In genomic region chr17:4436846-4437245, GRCh38 we compare ENCODE assay signal across 18 cellular contexts. TPM values are rescaled to one million over a fixed set of nuclear protein-coding genes. Genes with fewer than 3 reads are reported as not detected.
DNase-seq lines count a peak whose midpoint lies in the region; ATAC-seq, FAIRE-seq and TF ChIP-seq lines count a peak whose summit lies in the region.
"Had no signal": no experiment of that assay in that cellular context is flagged by ENCODE, and none has a peak within 500 bp of the region (broad histone marks: within the 10 kb centered on the region; RNA-seq: fewer than 3 reads in every experiment).

No MANE protein-coding gene starts in this region.

- DNase-seq in stimulated activated naive CD8-positive, alpha-beta T cell treated with anti-CD3 and anti-CD28 coated beads, Interleukin-15, amount 100 ng/mL, for 72 hours, result no peak
- no peak for DNase-seq in stimulated activated naive CD8-positive, alpha-beta T cell treated with anti-CD3 and anti-CD28 coated beads, Interleukin-15, Interleukin-2, amounts not matched to agents 100 U/mL and 50 U/mL, for 24 hours
- DNase-seq in OCI-M1 (lab: John Stamatoyannopoulos, UW), result peak; percentile 7
- no peak for DNase-seq in GM12878 (ENCODE audit: low read depth, low spot score)
- no peak for DNase-seq in upper lobe of right lung
- DNase-seq in NCI-H748 (lab: John Stamatoyannopoulos, UW; ENCODE audit: unreplicated experiment), result no peak
- no peak for DNase-seq in NCI-H748 treated with DMSO at 0.1 percent for 48 hours (lab: John Stamatoyannopoulos, UW)
- DNase-seq in inferior parietal cortex (ENCODE audit: extremely low spot score), result no peak
- DNase-seq: ACHN; left lung; NCI-H2029; NCI-H69; retina; Right ventricle myocardium superior; stimulated activated CD4-positive, alpha-beta T cell treated with anti-CD3 and anti-CD28 coated beads, Interleukin-1b, Interleukin-23, amount 100 ng/mL, for 48 hours; transverse colon had no signal

- H2AFZ ChIP-seq in GM12878 (ENCODE audit: control insufficient read depth, low read depth, low read length), result no peak overlapping the region

- H3K4me1 Mint-ChIP-seq in stimulated activated naive CD8-positive, alpha-beta T cell treated with anti-CD3 and anti-CD28 coated beads, Interleukin-15, amount 100 ng/mL, for 72 hours, result peaks cover 53% of the 10 kb centered on the region

- H3K4me3 Mint-ChIP-seq in stimulated activated naive CD8-positive, alpha-beta T cell treated with anti-CD3 and anti-CD28 coated beads, Interleukin-15, amount 100 ng/mL, for 72 hours, result peak overlapping the region; percentile 70 to 78
- H3K4me3 Mint-ChIP-seq: nephron had no signal

- H4K20me1 ChIP-seq in GM12878 (ENCODE audit: control insufficient read depth, insufficient read depth), result no peaks in the 10 kb centered on the region

- no peak overlapping the region for H3K4me2 ChIP-seq in GM12878 (ENCODE audit: control insufficient read depth, insufficient read depth)

- H3K27ac Mint-ChIP-seq in stimulated activated naive CD8-positive, alpha-beta T cell treated with anti-CD3 and anti-CD28 coated beads, Interleukin-15, amount 100 ng/mL, for 72 hours, result peak overlapping the region in 1 of 2 donors; percentile 35
- H3K27ac Mint-ChIP-seq: nephron had no signal

- BruUV-seq in GM12878 (replicated peaks; lab: Mats Ljungman, UMichigan), result no TSS peak

- RAD21 ChIA-PET in GM12878 (lab: Charles Lee; ENCODE audit: unreplicated experiment), result interaction anchor here (0.5 to 1.0 kb wide), 2 partner anchors 16 to 527 kb away, joined by 3 to 4 read pairs; no protein-coding TSS in a partner anchor

- no peaks in the 10 kb centered on the region for H3K27me3 Mint-ChIP-seq in stimulated activated naive CD8-positive, alpha-beta T cell treated with anti-CD3 and anti-CD28 coated beads, Interleukin-15, amount 100 ng/mL, for 72 hours

- H3K79me2 ChIP-seq in GM12878 (ENCODE audit: control insufficient read depth, insufficient read depth, low read length), result no peaks in the 10 kb centered on the region

- POLR2A ChIA-PET in GM12878 (lab: Charles Lee), result no interaction called here

- no peaks in the 10 kb centered on the region for H3K36me3 ChIP-seq in GM12878 (ENCODE audit: control insufficient read depth in 2 of 2, insufficient read depth in 2 of 2, low read length in 1 of 2)
- no peaks in the 10 kb centered on the region for H3K36me3 ChIP-seq in upper lobe of right lung
- H3K36me3 ChIP-seq: left lung, transverse colon had no signal

- TF ChIP-seq POLR2A in GM12878 (IDR thresholded peaks at IDR 0.05; ENCODE audit: low read depth, low read length), result no peak

- 71% methylated on average over 7 of the region's 7 CpGs for WGBS in GM12878 (ENCODE audit: insufficient coverage, insufficient replicate concordance, low lambda C conversion rate, missing lambda C conversion rate)

- H3K27ac ChIP-seq in GM12878 (ENCODE audit: control insufficient read depth, insufficient read depth) (no peak overlapping the region), upper lobe of right lung (no peak overlapping the region)
- H3K27ac ChIP-seq: left lung, transverse colon had no signal

- no peak for FAIRE-seq in GM12878 (lab: Jason Lieb, UNC)
- FAIRE-seq: H1 had no signal

- no peaks in the 10 kb centered on the region for H3K9me3 Mint-ChIP-seq in stimulated activated naive CD8-positive, alpha-beta T cell treated with anti-CD3 and anti-CD28 coated beads, Interleukin-15, amount 100 ng/mL, for 72 hours
- H3K9me3 Mint-ChIP-seq: nephron had no signal

- H3K9me3 ChIP-seq in GM12878 (replicated peaks; ENCODE audit: control insufficient read depth, insufficient read depth, low read length) (no peaks in the 10 kb centered on the region), upper lobe of right lung (no peaks in the 10 kb centered on the region)
- H3K9me3 ChIP-seq: left lung, transverse colon had no signal

- H3K4me3 ChIP-seq in GM12878, result no peak overlapping the region
- no peak overlapping the region for H3K4me3 ChIP-seq in upper lobe of right lung
- H3K4me3 ChIP-seq: left lung, transverse colon had no signal

- no peak overlapping the region for H3K9ac ChIP-seq in GM12878 (ENCODE audit: control insufficient read depth, insufficient read depth, low read length)

- H3K27me3 ChIP-seq in GM12878 (replicated peaks in 1 of 2; ENCODE audit: control insufficient read depth in 2 of 2, insufficient read depth in 2 of 2, low read length in 1 of 2) (no peaks in the 10 kb centered on the region; a peak in 1 of 4 replicates), upper lobe of right lung (no peaks in the 10 kb centered on the region)
- H3K27me3 ChIP-seq: left lung, transverse colon had no signal

- TF ChIP-seq RAD21 in GM12878 (IDR thresholded peaks at IDR 0.05; ENCODE audit: insufficient read depth, low read depth, low read length), result no peak

- no peak for TF ChIP-seq CTCF in GM12878 (IDR thresholded peaks at IDR 0.05 in 2 of 3, conservative IDR thresholded peaks at IDR 0.05 in 1 of 3; ENCODE audit: control insufficient read depth in 2 of 3, extremely low read depth in 1 of 3, insufficient read depth in 1 of 3, low read depth in 3 of 3, low read length in 3 of 3)
- no peak for TF ChIP-seq CTCF in upper lobe of right lung (IDR thresholded peaks at IDR 0.05)

- intact Hi-C loops in GM12878 (cut with micrococcal nuclease; ENCODE audit: unreplicated experiment), result no loop called here
- intact Hi-C loops in upper lobe of right lung (cut with DNase I), result no loop called here

- no peak for TF ChIP-seq EP300 in GM12878 (IDR thresholded peaks at IDR 0.05; ENCODE audit: borderline replicate concordance in 1 of 2, control insufficient read depth in 1 of 2, low read depth in 2 of 2, low read length in 2 of 2)

- H3K4me1 ChIP-seq in GM12878 (ENCODE audit: control insufficient read depth, insufficient read depth, low read length) (peaks cover 12% of the 10 kb centered on the region), upper lobe of right lung (no peaks in the 10 kb centered on the region)
- H3K4me1 ChIP-seq: transverse colon had no signal

- in situ Hi-C loops in GM12878 (cut with MboI), result no loop called here

- SMC1A ChIA-PET in GM12878 (lab: Charles Lee; ENCODE audit: uncharacterized antibody, unreplicated experiment), result interaction anchor here (1.0 to 1.5 kb wide), 2 partner anchors 14 to 188 kb away, joined by 3 read pairs; no protein-coding TSS in a partner anchor

- CTCF ChIA-PET in GM12878 (lab: Yijun Ruan, JAX), result interaction anchor here (1.0 to 2.2 kb wide), 2 partner anchors 16 to 466 kb away, joined by 3 to 11 read pairs; partner anchors contain the start of gene CHRNE

- ATAC-seq in stimulated activated naive CD8-positive, alpha-beta T cell treated with anti-CD3 and anti-CD28 coated beads, Interleukin-15, amount 100 ng/mL, for 72 hours, result no peak
- no peak for ATAC-seq in stimulated activated naive CD8-positive, alpha-beta T cell treated with anti-CD3 and anti-CD28 coated beads, Interleukin-15, Interleukin-2, amounts not matched to agents 100 U/mL and 50 U/mL, for 24 hours
- ATAC-seq in GM12878, result no peak; the same call in 2 of the 3 replicates
- ATAC-seq in upper lobe of right lung, result peak; percentile 46
- ATAC-seq: left lung had no signal

TF ChIP-seq in GM12878, 131 proteins besides CTCF, POLR2A, EP300 and RAD21 (continues in another document):
- TF ChIP-seq ZBED1 (IDR thresholded peaks at IDR 0.05; ENCODE audit: borderline replicate concordance) (no peak), SP1 (IDR thresholded peaks at IDR 0.05; ENCODE audit: low read depth, low read length) (no peak), ATF7 (IDR thresholded peaks at IDR 0.05; ENCODE audit: low read depth) (no peak), SPI1 (IDR thresholded peaks at IDR 0.05; ENCODE audit: borderline replicate concordance, insufficient read depth, low read depth, low read length) (peak; percentile 64; the same call in 1 of the 2 replicates), IRF4 (IDR thresholded peaks at IDR 0.05; ENCODE audit: low read depth, low read length) (no peak), EED (IDR thresholded peaks at IDR 0.05; ENCODE audit: low read depth) (peak; percentile 53; the same call in 1 of the 2 replicates), SREBF1 (IDR thresholded peaks at IDR 0.05; ENCODE audit: low read length) (no peak), ZSCAN29 (IDR thresholded peaks at IDR 0.05) (no peak)
- TF ChIP-seq, protein P1, sequence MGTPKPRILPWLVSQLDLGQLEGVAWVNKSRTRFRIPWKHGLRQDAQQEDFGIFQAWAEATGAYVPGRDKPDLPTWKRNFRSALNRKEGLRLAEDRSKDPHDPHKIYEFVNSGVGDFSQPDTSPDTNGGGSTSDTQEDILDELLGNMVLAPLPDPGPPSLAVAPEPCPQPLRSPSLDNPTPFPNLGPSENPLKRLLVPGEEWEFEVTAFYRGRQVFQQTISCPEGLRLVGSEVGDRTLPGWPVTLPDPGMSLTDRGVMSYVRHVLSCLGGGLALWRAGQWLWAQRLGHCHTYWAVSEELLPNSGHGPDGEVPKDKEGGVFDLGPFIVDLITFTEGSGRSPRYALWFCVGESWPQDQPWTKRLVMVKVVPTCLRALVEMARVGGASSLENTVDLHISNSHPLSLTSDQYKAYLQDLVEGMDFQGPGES (IDR thresholded peaks at IDR 0.05), result no peak

RNA-seq across cellular contexts. Expression of gene SPNS3, which starts 3.1 kb away (rescaled TPM):
- 0.23 and 0.29 TPM in 2 replicates for total RNA-seq in GM12878 (2013; cell fraction: nucleolus; rRNA removed)
- total RNA-seq in GM12878 (2014; rRNA removed) (2.6 and 3.3 TPM in 2 replicates), GM12878 (2014; rRNA removed; fragmentation: Illumina TruSeq; extraction: Trizol) (0.51 and 0.89 TPM in 2 replicates), GM12878 (2021) (2.0 and 2.3 TPM in 2 replicates), upper lobe of right lung (0.87 TPM)
- not detected for polyA plus RNA-seq in GM12878 (2011; ENCODE audit: low read depth)
- polyA plus RNA-seq in GM12878 (2011; rRNA removed) (0.16 and 0.35 TPM in 2 replicates), GM12878 (2014; fragmentation: Illumina TruSeq; extraction: Trizol) (0.29 and 0.50 TPM in 2 replicates), GM12878 (2014; fragmentation: Nextera tagmentation; extraction: Ambion mirVana) (under 1 TPM; 0.24 TPM), GM12878 (2014; rRNA removed) (2.2 and 2.3 TPM in 2 replicates), GM12878 (2016; fragmentation: Nextera tagmentation; extraction: Ambion mirVana) (1 to 10 TPM; 1.0 to 2.3 TPM)
- polyA plus RNA-seq in GM12878 (2011; cell fraction: cytosol; rRNA removed), result 0.49 and 0.57 TPM in 2 replicates
- polyA plus RNA-seq in GM12878 (2011; cell fraction: nucleus; rRNA removed), result 1.0 and 1.2 TPM in 2 replicates
- 0.51 and 0.80 TPM in 2 replicates for polyA plus RNA-seq in GM12878 (2012)
- polyA minus RNA-seq in GM12878 (2011; rRNA and poly(A)+ RNA removed), result 0.29 and 0.31 TPM in 2 replicates
- polyA minus RNA-seq in GM12878 (2011; cell fraction: cytosol; rRNA and poly(A)+ RNA removed), result not detected in 2 replicates
- polyA minus RNA-seq in GM12878 (2011; cell fraction: nucleus; rRNA and poly(A)+ RNA removed), result 0.24 and 0.86 TPM in 2 replicates
- total RNA-seq: H1, transverse colon had no signal
- polyA plus RNA-seq: H1 had no signal
